ENCODE assay signal across 16 cellular contexts in the genomic region with DNA sequence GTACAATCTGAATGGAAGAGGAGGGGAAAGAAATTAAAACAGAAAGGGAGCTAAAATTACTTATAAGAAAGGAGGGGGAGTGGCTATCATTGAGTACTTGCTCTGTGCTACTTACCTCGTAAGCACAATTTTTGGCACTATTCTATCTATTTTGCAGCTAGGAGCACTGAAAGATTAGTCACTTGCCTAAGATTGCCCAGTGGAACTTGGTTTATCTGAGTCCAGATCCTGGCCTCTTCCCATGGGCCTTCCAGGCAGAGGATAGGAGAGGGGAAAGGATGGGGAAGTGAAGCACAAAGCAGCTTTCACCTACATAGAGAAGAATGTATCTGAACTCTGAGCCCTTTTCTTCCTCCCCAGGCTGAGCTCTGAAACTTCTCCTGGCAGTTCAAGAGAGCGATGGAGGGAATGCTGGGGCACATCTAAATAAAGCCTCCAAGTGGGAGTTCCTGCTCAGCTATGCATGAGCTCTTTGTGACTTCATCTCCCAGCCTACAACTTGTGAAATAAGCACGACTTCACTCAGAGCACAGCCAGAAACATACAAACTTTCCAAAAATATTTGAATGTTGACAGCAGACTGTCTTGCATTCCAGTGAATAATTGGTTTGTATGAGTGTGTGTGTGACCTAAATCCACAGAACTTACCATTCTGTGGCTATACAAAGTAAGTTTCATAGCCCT. TPM values are rescaled to one million over a fixed set of nuclear protein-coding genes. Genes with fewer than 3 reads are reported as not detected.
DNase-seq lines count a peak whose midpoint lies in the region; ATAC-seq and TF ChIP-seq lines count a peak whose summit lies in the region.
"Had no signal": no experiment of that assay in that cellular context is flagged by ENCODE, and none has a peak within 500 bp of the region (broad histone marks: within the 10 kb centered on the region; RNA-seq: fewer than 3 reads in every experiment).

No MANE protein-coding gene starts in this region.

- H3K27ac Mint-ChIP-seq in osteocyte (ENCODE audit: unreplicated experiment), result no peak overlapping the region
- H3K27ac Mint-ChIP-seq: activated CD4-positive, alpha-beta memory T cell treated with anti-CD3 and anti-CD28 coated beads, Interleukin-2, amount 10 ng/mL, durations not matched to agents 7 days and 5 days had no signal

- no peaks in the 10 kb centered on the region for H3K9me3 ChIP-seq in right atrium auricular region
- H3K9me3 ChIP-seq: BLaER1 treated with 17β-estradiol and CSF1 and Interleukin-3, amounts not matched to agents 10 nM and 100 nM; colonic mucosa had no signal

- H3K4me1 ChIP-seq in right atrium auricular region, result peaks cover 0 to 8% of the 10 kb centered on the region in 2 donors
- H3K4me1 ChIP-seq: BLaER1 treated with 17β-estradiol and CSF1 and Interleukin-3, amounts not matched to agents 10 nM and 100 nM; colonic mucosa had no signal

- H3K27ac ChIP-seq in coronary artery (peak overlapping the region; percentile 63 to 82), right atrium auricular region (peak overlapping the region; percentile 62 to 72)
- H3K27ac ChIP-seq: BLaER1 treated with 17β-estradiol and CSF1 and Interleukin-3, amounts not matched to agents 10 nM and 100 nM; colonic mucosa had no signal

- no peak overlapping the region for H3K4me3 ChIP-seq in BJ (ENCODE audit: low read depth, low read length)
- H3K4me3 ChIP-seq in coronary artery, result no peak overlapping the region
- no peak overlapping the region for H3K4me3 ChIP-seq in right atrium auricular region
- H3K4me3 ChIP-seq: BLaER1 treated with 17β-estradiol and CSF1 and Interleukin-3, amounts not matched to agents 10 nM and 100 nM; colonic mucosa had no signal

- no peaks in the 10 kb centered on the region for H3K4me1 Mint-ChIP-seq in osteocyte (ENCODE audit: unreplicated experiment)
- H3K4me1 Mint-ChIP-seq: activated CD4-positive, alpha-beta memory T cell treated with anti-CD3 and anti-CD28 coated beads, Interleukin-2, amount 10 ng/mL, durations not matched to agents 7 days and 5 days had no signal

- H3K27me3 ChIP-seq in BJ (ENCODE audit: control insufficient read depth, insufficient read depth, low read length), result no peaks in the 10 kb centered on the region
- H3K27me3 ChIP-seq in right atrium auricular region, result no peaks in the 10 kb centered on the region
- H3K27me3 ChIP-seq: BLaER1 treated with 17β-estradiol and CSF1 and Interleukin-3, amounts not matched to agents 10 nM and 100 nM; colonic mucosa had no signal

- no peak for TF ChIP-seq CTCF in BJ (IDR thresholded peaks at IDR 0.05; ENCODE audit: insufficient read depth, low read depth, low read length)
- no peak for TF ChIP-seq CTCF in coronary artery (IDR thresholded peaks at IDR 0.05)
- TF ChIP-seq CTCF in right atrium auricular region (IDR thresholded peaks at IDR 0.05), result no peak
- no peak for TF ChIP-seq CTCF in osteocyte (IDR thresholded peaks at IDR 0.05)

- intact Hi-C loops in sciatic nerve (cut with DNase I), result no loop called here

- no peak overlapping the region for H3K4me3 Mint-ChIP-seq in osteocyte (ENCODE audit: unreplicated experiment)
- H3K4me3 Mint-ChIP-seq: activated CD4-positive, alpha-beta memory T cell treated with anti-CD3 and anti-CD28 coated beads, Interleukin-2, amount 10 ng/mL, durations not matched to agents 7 days and 5 days had no signal

- DNase-seq in BJ (ENCODE audit: low read depth) (peak; percentile 90), coronary artery (ENCODE audit: low spot score) (peak; percentile 73), right atrium auricular region (ENCODE audit: low spot score) (peak; percentile 59), sciatic nerve (ENCODE audit: low spot score) (no peak), osteocyte (ENCODE audit: extremely low spot score, unreplicated experiment) (no peak), A172 (ENCODE audit: low spot score) (no peak), cerebellum (ENCODE audit: low spot score) (no peak)
- no peak for DNase-seq in activated CD4-positive, alpha-beta T cell treated with anti-CD3 and anti-CD28 coated beads for 48 hours
- DNase-seq: activated CD4-positive, alpha-beta memory T cell treated with anti-CD3 and anti-CD28 coated beads, Interleukin-2, amount 10 ng/mL, durations not matched to agents 7 days and 5 days; activated naive CD4-positive, alpha-beta T cell; colonic mucosa; NCI-H1048; NCI-H446 treated with DMSO at 0.1 percent for 48 hours had no signal

- CTCF ChIA-PET in BJ (lab: Yijun Ruan, JAX), result interaction anchor here (0.6 to 1.9 kb wide), 4 partner anchors 11 to 269 kb away, joined by 3 to 6 read pairs (median 6); no protein-coding TSS in a partner anchor

- peak; percentile 89 for ATAC-seq in sciatic nerve

- POLR2A ChIA-PET in BJ (lab: Charles Lee), result interaction anchor here (0.6 to 1.2 kb wide), 2 partner anchors 16 to 218 kb away, joined by 4 read pairs; no protein-coding TSS in a partner anchor

- no peaks in the 10 kb centered on the region for H3K27me3 Mint-ChIP-seq in osteocyte (ENCODE audit: unreplicated experiment)
- H3K27me3 Mint-ChIP-seq: activated CD4-positive, alpha-beta memory T cell treated with anti-CD3 and anti-CD28 coated beads, Interleukin-2, amount 10 ng/mL, durations not matched to agents 7 days and 5 days had no signal

- H3K9me3 Mint-ChIP-seq in osteocyte (ENCODE audit: unreplicated experiment), result peaks cover 10% of the 10 kb centered on the region
- H3K9me3 Mint-ChIP-seq: activated CD4-positive, alpha-beta memory T cell treated with anti-CD3 and anti-CD28 coated beads, Interleukin-2, amount 10 ng/mL, durations not matched to agents 7 days and 5 days had no signal

- H3K36me3 ChIP-seq in BJ (ENCODE audit: control insufficient read depth, insufficient read depth, low read length) (no peaks in the 10 kb centered on the region), right atrium auricular region (no peaks in the 10 kb centered on the region)
- H3K36me3 ChIP-seq: BLaER1 treated with 17β-estradiol and CSF1 and Interleukin-3, amounts not matched to agents 10 nM and 100 nM; colonic mucosa had no signal

- H3K36me3 Mint-ChIP-seq in osteocyte (ENCODE audit: unreplicated experiment), result no peaks in the 10 kb centered on the region

RNA-seq across cellular contexts. Expression of a gene that starts 29.4 kb away (rescaled TPM):
- polyA plus RNA-seq in BJ (2011; rRNA removed), result not detected in 2 replicates
- not detected in 2 replicates for polyA minus RNA-seq in BJ (2011; rRNA and poly(A)+ RNA removed)
- total RNA-seq in right atrium auricular region, result not detected
- total RNA-seq in sciatic nerve, result not detected
- total RNA-seq in osteocyte, result not detected in 2 replicates
- total RNA-seq in A172 (2014; rRNA removed; shearing (Covaris generic)), result not detected in 2 replicates
- total RNA-seq in cerebellum, result not detected
- total RNA-seq: activated CD4-positive, alpha-beta memory T cell treated with anti-CD3 and anti-CD28 coated beads, Interleukin-2, amount 10 ng/mL, durations not matched to agents 7 days and 5 days; colonic mucosa; Daoy; RPMI7951 had no signal

Comparison
In these comparisons a context has a peak if more than half of its experiments do, and no peak if none do; other contexts are left out.
1. DNase-seq: peak in BJ (single experiment), coronary artery (single experiment) and right atrium auricular region (single experiment); none in sciatic nerve (single experiment), osteocyte (single experiment), A172 (single experiment), cerebellum (single experiment) and activated CD4-positive, alpha-beta T cell treated with anti-CD3 and anti-CD28 coated beads for 48 hours (single experiment).